Comparison of ENCODE assay signal across 27 cellular contexts in genomic region chr22:40411506-40411861, GRCh38. TPM values are rescaled to one million over a fixed set of nuclear protein-coding genes. Genes with fewer than 3 reads are reported as not detected.
DNase-seq lines count a peak whose midpoint lies in the region; ATAC-seq and TF ChIP-seq lines count a peak whose summit lies in the region.
"Had no signal": no experiment of that assay in that cellular context is flagged by ENCODE, and none has a peak within 500 bp of the region (broad histone marks: within the 10 kb centered on the region; RNA-seq: fewer than 3 reads in every experiment).

No MANE protein-coding gene starts in this region.

- H3K4me3 ChIP-seq in OCI-LY7 (ENCODE audit: low read depth, low read length, poor library complexity, severe bottlenecking) (no peak overlapping the region), spleen (no peak overlapping the region)
- H3K4me3 ChIP-seq: Peyer's patch, prostate gland, sigmoid colon, transverse colon had no signal

- intact Hi-C loops in OCI-LY7 (cut with micrococcal nuclease; ENCODE audit: unreplicated experiment) = no loop called here
- intact Hi-C loops in dendritic cell treated with granulocyte-macrophage colony-stimulating factor and Interleukin-4, amounts not matched to agents 40 ng/mL and 50 ng/mL, for 4 days (cut with micrococcal nuclease) = no loop called here
- intact Hi-C loops in spleen (cut with DNase I; ENCODE audit: low total_unique reads) = no loop called here

- no TSS peak for BruUV-seq in OCI-LY7 (replicated peaks; lab: Mats Ljungman, UMichigan)

- no peaks in the 10 kb centered on the region for H3K27me3 ChIP-seq in spleen (replicated peaks in 1 of 7)
- H3K27me3 ChIP-seq: Peyer's patch, sigmoid colon, transverse colon had no signal

- H3K4me1 ChIP-seq in OCI-LY7 (ENCODE audit: insufficient read depth, low read length, poor library complexity, severe bottlenecking) (peaks cover 64% of the 10 kb centered on the region), spleen (peaks cover 10 to 60% (median 44%) of the 10 kb centered on the region in 6 donors)
- H3K4me1 ChIP-seq: prostate gland had no signal

- no peak for TF ChIP-seq CTCF in OCI-LY7 (conservative IDR thresholded peaks at IDR 0.05; ENCODE audit: low read length)
- TF ChIP-seq CTCF in spleen (IDR thresholded peaks at IDR 0.05 in 8 of 11, conservative IDR thresholded peaks at IDR 0.05 in 3 of 11) = no peak

- H3K27ac ChIP-seq in OCI-LY7 (ENCODE audit: low read depth, low read length, poor library complexity, severe bottlenecking) (peak overlapping the region; percentile 98), spleen (peak overlapping the region in 4 of 8 donors; percentile 13 to 79 (median 66))
- H3K27ac ChIP-seq: Peyer's patch, prostate gland, sigmoid colon, transverse colon, VCaP had no signal

- peak overlapping the region; percentile 93 for H3K4me2 ChIP-seq in OCI-LY7 (ENCODE audit: low read length)

- no peak for DNase-seq in OCI-LY7 (ENCODE audit: low spot score)
- DNase-seq in spleen = peak; percentile 74
- no peak for DNase-seq in DMS79 treated with DMSO at 0.1 percent for 48 hours (lab: John Stamatoyannopoulos, UW)
- DNase-seq: activated CD4-positive, alpha-beta T cell treated with anti-CD3 and anti-CD28 coated beads for 4 hours; activated CD8-positive, alpha-beta T cell treated with anti-CD3 and anti-CD28 coated beads, Interleukin-2, amount 10 ng/mL, durations not matched to agents 7 days and 5 days; activated naive CD8-positive, alpha-beta T cell treated with anti-CD3 and anti-CD28 coated beads, Interleukin-2, amount 10 ng/mL, durations not matched to agents 7 days and 5 days; caudate nucleus; cortex of kidney; DMS79; erythroblast; GF-D8; Kasumi-1; NCI-H1436 treated with DMSO at 0.1 percent for 48 hours; NCI-H226; Peyer's patch; SIG-M5; sigmoid colon; stimulated activated CD4-positive, alpha-beta T cell treated with anti-CD3 and anti-CD28 coated beads, Interleukin-4, amount 100 ng/mL, for 24 hours; T1000; transverse colon had no signal

- no peaks in the 10 kb centered on the region for H3K9me3 Mint-ChIP-seq in dendritic cell treated with granulocyte-macrophage colony-stimulating factor and Interleukin-4, amounts not matched to agents 40 ng/mL and 50 ng/mL, for 4 days
- H3K9me3 Mint-ChIP-seq: activated naive CD8-positive, alpha-beta T cell treated with anti-CD3 and anti-CD28 coated beads, Interleukin-2, amount 10 ng/mL, durations not matched to agents 7 days and 5 days had no signal

- H3K4me3 Mint-ChIP-seq in dendritic cell treated with granulocyte-macrophage colony-stimulating factor and Interleukin-4, amounts not matched to agents 40 ng/mL and 50 ng/mL, for 4 days = no peak overlapping the region
- H3K4me3 Mint-ChIP-seq: activated CD8-positive, alpha-beta T cell treated with anti-CD3 and anti-CD28 coated beads, Interleukin-2, amount 10 ng/mL, durations not matched to agents 7 days and 5 days; activated naive CD8-positive, alpha-beta T cell treated with anti-CD3 and anti-CD28 coated beads, Interleukin-2, amount 10 ng/mL, durations not matched to agents 7 days and 5 days; memory B cell had no signal

- peaks cover 96% of the 10 kb centered on the region for H3K36me3 Mint-ChIP-seq in dendritic cell treated with granulocyte-macrophage colony-stimulating factor and Interleukin-4, amounts not matched to agents 40 ng/mL and 50 ng/mL, for 4 days (ENCODE audit: low read depth)

- CTCF ChIA-PET in OCI-LY7 (lab: Charles Lee; ENCODE audit: unreplicated experiment) = no interaction called here

- no peaks in the 10 kb centered on the region for H3K27me3 Mint-ChIP-seq in dendritic cell treated with granulocyte-macrophage colony-stimulating factor and Interleukin-4, amounts not matched to agents 40 ng/mL and 50 ng/mL, for 4 days
- H3K27me3 Mint-ChIP-seq: activated naive CD8-positive, alpha-beta T cell treated with anti-CD3 and anti-CD28 coated beads, Interleukin-2, amount 10 ng/mL, durations not matched to agents 7 days and 5 days; memory B cell had no signal

- H3K36me3 ChIP-seq in OCI-LY7 (ENCODE audit: insufficient read depth, low read length) (peaks cover 77% of the 10 kb centered on the region), spleen (peaks cover 0 to 99% (median 62%) of the 10 kb centered on the region in 6 donors)

- peaks cover 58% of the 10 kb centered on the region for H3K4me1 Mint-ChIP-seq in dendritic cell treated with granulocyte-macrophage colony-stimulating factor and Interleukin-4, amounts not matched to agents 40 ng/mL and 50 ng/mL, for 4 days (ENCODE audit: low read depth)

- no peaks in the 10 kb centered on the region for H3K9me2 ChIP-seq in OCI-LY7 (ENCODE audit: insufficient read depth, low read length)

- H3K79me2 ChIP-seq in OCI-LY7 (ENCODE audit: insufficient read depth, low read depth, low read length) = peaks cover 3% of the 10 kb centered on the region; the same call in 1 of the 2 replicates

- no peaks in the 10 kb centered on the region for H4K20me1 ChIP-seq in OCI-LY7 (ENCODE audit: insufficient read depth, low read length)

- peak overlapping the region; percentile 51 for H3K27ac Mint-ChIP-seq in dendritic cell treated with granulocyte-macrophage colony-stimulating factor and Interleukin-4, amounts not matched to agents 40 ng/mL and 50 ng/mL, for 4 days
- H3K27ac Mint-ChIP-seq: activated CD8-positive, alpha-beta T cell treated with anti-CD3 and anti-CD28 coated beads, Interleukin-2, amount 10 ng/mL, durations not matched to agents 7 days and 5 days; activated naive CD8-positive, alpha-beta T cell treated with anti-CD3 and anti-CD28 coated beads, Interleukin-2, amount 10 ng/mL, durations not matched to agents 7 days and 5 days; memory B cell had no signal

- TF ChIP-seq POLR2A in GM18505 (IDR thresholded peaks at IDR 0.05; ENCODE audit: borderline replicate concordance, extremely low read depth, insufficient read depth, insufficient read length) = peak; percentile 29
- TF ChIP-seq POLR2A in spleen (IDR thresholded peaks at IDR 0.05) = no peak

- H3K9me3 ChIP-seq in OCI-LY7 (ENCODE audit: low read length) = no peaks in the 10 kb centered on the region
- H3K9me3 ChIP-seq in spleen = no peaks in the 10 kb centered on the region
- H3K9me3 ChIP-seq: Peyer's patch, prostate gland, sigmoid colon, transverse colon had no signal

- H2AFZ ChIP-seq in OCI-LY7 (ENCODE audit: low read length) = no peak overlapping the region

- ATAC-seq in GM18505 (IDR thresholded peaks at IDR 0.05; ENCODE audit: unreplicated experiment) (no peak), HG03039 (IDR thresholded peaks at IDR 0.05; ENCODE audit: unreplicated experiment) (no peak), HG03045 (IDR thresholded peaks at IDR 0.05; ENCODE audit: unreplicated experiment) (no peak)
- ATAC-seq: activated CD8-positive, alpha-beta T cell treated with anti-CD3 and anti-CD28 coated beads, Interleukin-2, amount 10 ng/mL, durations not matched to agents 7 days and 5 days had no signal

- 82 to 92% (median 86%) methylated on average over 6 to 7 of the region's 7 CpGs for WGBS in spleen, 5 donors

- POLR2A ChIA-PET in OCI-LY7 (lab: Charles Lee) = interaction anchor here (0.8 to 0.9 kb wide), 2 partner anchors 34 to 149 kb away, joined by 3 read pairs; no protein-coding TSS in a partner anchor

RNA-seq across cellular contexts. Expression of gene SGSM3, which starts 41.1 kb away (rescaled TPM):
- total RNA-seq in OCI-LY7 (2014; rRNA removed; shearing (Covaris generic)) = 168 and 197 TPM in 2 replicates
- total RNA-seq in OCI-LY7 (2022) (130 and 144 TPM in 2 replicates), spleen (10 to 100 TPM; 56.3 to 99.3 (median 88.2) TPM)
- polyA plus RNA-seq in spleen = 100 to 1,000 TPM; 100 to 176 (median 161) TPM
